1 cellular context compared by ENCODE assay signal in genomic region chr5:35233601-35234000, GRCh38.
TF ChIP-seq lines count a peak whose summit lies in the region.

No MANE protein-coding gene starts in this region.

TF ChIP-seq in GM23338, 12 proteins besides CTCF, POLR2A, EP300 and RAD21 (continued from another document):
- no peak for TF ChIP-seq ZNF462 (CRISPR knock-in tag; IDR thresholded peaks at IDR 0.05)
- no peak for TF ChIP-seq NANOG (IDR thresholded peaks at IDR 0.05; ENCODE audit: borderline replicate concordance)
- TF ChIP-seq REST (IDR thresholded peaks at IDR 0.05; ENCODE audit: unreplicated experiment): no peak
- TF ChIP-seq EZH2phosphoT487 (IDR thresholded peaks at IDR 0.05; ENCODE audit: unreplicated experiment): no peak
- TF ChIP-seq ZNF331 (CRISPR knock-in tag; IDR thresholded peaks at IDR 0.05; ENCODE audit: low read depth): no peak
- no peak for TF ChIP-seq EZH2 (IDR thresholded peaks at IDR 0.05; ENCODE audit: low read depth, unreplicated experiment)
- no peak for TF ChIP-seq JUNB (IDR thresholded peaks at IDR 0.05; ENCODE audit: unreplicated experiment)
TF ChIP-seq in GM23338: peak in this region for 0.
